ENCODE assay signal across 8 cellular contexts in genomic region chr1:101025283-101025679, GRCh38. TPM values are rescaled to one million over a fixed set of nuclear protein-coding genes. Genes with fewer than 3 reads are reported as not detected.
DNase-seq lines count a peak whose midpoint lies in the region; ATAC-seq and TF ChIP-seq lines count a peak whose summit lies in the region.

No MANE protein-coding gene starts in this region.

- ATAC-seq in GM19351 (IDR thresholded peaks at IDR 0.05; ENCODE audit: unreplicated experiment) (peak; percentile 31), HG03342 (IDR thresholded peaks at IDR 0.05; ENCODE audit: unreplicated experiment) (peak; percentile 36), T-helper 17 cell (peak; percentile 49), aorta (ENCODE audit: low FRiP score) (peak; percentile 63)
- ATAC-seq in effector memory CD8-positive, alpha-beta T cell (replicated peaks): peak; percentile 40

- no peaks in the 10 kb centered on the region for H3K27me3 ChIP-seq in BE2C
- H3K27me3 ChIP-seq in muscle layer of colon (ENCODE audit: control insufficient read depth in 1 of 2, insufficient read depth in 2 of 2, low read length in 2 of 2): no peaks in the 10 kb centered on the region
- H3K27me3 ChIP-seq in aorta (ENCODE audit: control insufficient read depth in 1 of 2, insufficient read depth in 2 of 2, low read length in 1 of 2): no peaks in the 10 kb centered on the region

- DNase-seq in BE2C: no peak
- DNase-seq in T-helper 17 cell: no peak
- peak in 2 of 3 experiments; percentile 8 for DNase-seq in effector memory CD8-positive, alpha-beta T cell
- DNase-seq in aorta: no peak
- no peak for DNase-seq in retina

- H3K36me3 Mint-ChIP-seq in T-helper 17 cell (ENCODE audit: low read depth): peaks cover 9% of the 10 kb centered on the region
- peaks cover 11% of the 10 kb centered on the region for H3K36me3 Mint-ChIP-seq in effector memory CD8-positive, alpha-beta T cell (ENCODE audit: insufficient read depth)

- no peaks in the 10 kb centered on the region for H3K9me3 Mint-ChIP-seq in effector memory CD8-positive, alpha-beta T cell

- no peaks in the 10 kb centered on the region for H3K9me3 ChIP-seq in BE2C
- H3K9me3 ChIP-seq in T-helper 17 cell (ENCODE audit: control insufficient read depth, low read length, poor library complexity, severe bottlenecking): no peaks in the 10 kb centered on the region
- no peaks in the 10 kb centered on the region for H3K9me3 ChIP-seq in muscle layer of colon (ENCODE audit: low read length)
- no peaks in the 10 kb centered on the region for H3K9me3 ChIP-seq in aorta (ENCODE audit: control insufficient read depth, low read length)

- H3K27me3 Mint-ChIP-seq in T-helper 17 cell: no peaks in the 10 kb centered on the region
- H3K27me3 Mint-ChIP-seq in effector memory CD8-positive, alpha-beta T cell: no peaks in the 10 kb centered on the region

- peak overlapping the region; percentile 97 for H3K27ac Mint-ChIP-seq in T-helper 17 cell
- H3K27ac Mint-ChIP-seq in effector memory CD8-positive, alpha-beta T cell: peak overlapping the region; percentile 94 to 96

- peak overlapping the region; percentile 90 for H3K4me3 Mint-ChIP-seq in T-helper 17 cell
- peak overlapping the region; percentile 87 to 93 for H3K4me3 Mint-ChIP-seq in effector memory CD8-positive, alpha-beta T cell

- peak overlapping the region; percentile 89 for H3K4me3 ChIP-seq in BE2C (ENCODE audit: low read depth, low read length)
- peak overlapping the region; percentile 75 to 87 for H3K4me3 ChIP-seq in muscle layer of colon (ENCODE audit: low read depth in 1 of 2, low read length in 2 of 2)
- H3K4me3 ChIP-seq in aorta (ENCODE audit: low read length in 2 of 2): peak overlapping the region; percentile 46 to 84

- peaks cover 41% of the 10 kb centered on the region for H3K4me1 Mint-ChIP-seq in T-helper 17 cell
- H3K4me1 Mint-ChIP-seq in effector memory CD8-positive, alpha-beta T cell (ENCODE audit: low read depth in 2 of 2): peaks cover 26 to 55% of the 10 kb centered on the region in 2 donors

- H3K27ac ChIP-seq in muscle layer of colon (ENCODE audit: low read depth, low read length) (peak overlapping the region; percentile 64), aorta (ENCODE audit: low read depth in 1 of 2, low read length in 2 of 2) (peak overlapping the region in 1 of 2 donors; percentile 17)

- peak overlapping the region; percentile 57 for H3K9ac ChIP-seq in muscle layer of colon (ENCODE audit: low read length)

- no peak for TF ChIP-seq CTCF in BE2C (IDR thresholded peaks at IDR 0.05; ENCODE audit: low read depth, low read length)

- WGBS in aorta, 2 donors: 0 to 1% methylated on average over 9 of the region's 9 CpGs

- peaks cover 18% of the 10 kb centered on the region for H3K36me3 ChIP-seq in BE2C
- no peaks in the 10 kb centered on the region for H3K36me3 ChIP-seq in muscle layer of colon (ENCODE audit: insufficient read depth, low read length)
- peaks cover 0 to 1% of the 10 kb centered on the region in 2 donors for H3K36me3 ChIP-seq in aorta (ENCODE audit: control insufficient read depth in 1 of 2, insufficient read depth in 2 of 2, low read length in 1 of 2)

- intact Hi-C loops in aorta (cut with DNase I): loop anchor here (5.0 to 10.0 kb wide), 3 partner anchors 210 to 260 kb away; partner anchors contain the start of gene S1PR1 (in 2 of the 2)

- H3K4me1 ChIP-seq in BE2C (peaks cover 3% of the 10 kb centered on the region; the same call in 1 of the 2 replicates), muscle layer of colon (ENCODE audit: insufficient read depth, low read length) (peaks cover 13% of the 10 kb centered on the region), aorta (ENCODE audit: control insufficient read depth in 1 of 2, insufficient read depth in 2 of 2, low read length in 2 of 2) (peaks cover 0 to 1% of the 10 kb centered on the region in 2 donors)

RNA-seq across cellular contexts. Expression of gene DPH5, which starts 0.3 kb away (rescaled TPM):
- 35.1 TPM for polyA plus RNA-seq in BE2C (2012; ENCODE audit: insufficient read depth, insufficient read length, low read depth)
- 10 to 100 TPM; 28.8 to 29.5 TPM for total RNA-seq in T-helper 17 cell
- 10 to 100 TPM in 1 of 2 donors, 1 to 10 TPM in 1; 8.6 to 17.0 TPM for total RNA-seq in aorta
- 10 to 100 TPM; 18.4 to 30.7 TPM for polyA plus RNA-seq in aorta

Comparison
In these comparisons a context has a peak if more than half of its experiments do, and no peak if none do; other contexts are left out.
1. DNase-seq: peak in effector memory CD8-positive, alpha-beta T cell (2 of 3); none in BE2C (single experiment), T-helper 17 cell (0 of 3), aorta (0 of 2) and retina (single experiment).
2. Peak in every context shown above with its lines, with median percentiles within 50 percentile points of each other: H3K4me3 ChIP-seq and ATAC-seq.